Comparison of ENCODE assay signal across 8 cellular contexts in the genomic region with DNA sequence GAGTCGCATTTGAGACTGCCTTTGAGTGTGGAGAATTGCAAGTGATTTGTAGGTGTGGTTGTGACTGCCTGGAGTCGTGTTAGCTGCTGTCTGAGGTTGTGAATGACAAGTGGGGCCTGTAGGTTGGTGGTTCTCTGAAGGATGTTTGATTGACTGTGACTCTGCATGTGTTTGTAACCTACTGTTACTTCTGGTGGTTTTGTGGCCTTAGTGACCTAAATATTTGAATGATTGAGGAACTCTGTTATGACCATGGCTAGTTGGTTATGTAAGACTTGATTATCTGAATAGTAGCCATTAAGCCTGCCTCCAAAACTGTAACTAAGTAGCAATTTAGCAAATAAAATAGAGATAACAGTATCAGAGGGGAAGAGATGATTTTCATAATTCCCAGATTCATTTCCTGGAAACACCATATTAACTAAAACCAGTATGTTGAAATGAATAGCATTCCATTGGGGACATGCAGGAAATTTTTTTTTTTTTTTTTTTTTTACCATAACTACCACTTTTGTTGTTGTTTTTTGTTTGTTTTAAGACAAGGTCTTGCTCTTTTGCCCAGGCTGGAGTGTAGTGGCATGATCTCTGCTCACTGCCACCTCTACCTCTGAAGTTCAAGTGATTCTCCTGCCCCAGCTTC. TPM values are rescaled to one million over a fixed set of nuclear protein-coding genes. Genes with fewer than 3 reads are reported as not detected.
DNase-seq lines count a peak whose midpoint lies in the region; ATAC-seq and TF ChIP-seq lines count a peak whose summit lies in the region.

No MANE protein-coding gene starts in this region.

- H2AK5ac ChIP-seq in neuronal stem cell (ENCODE audit: low read depth, low read length) = no peak overlapping the region

- H3K4me1 Mint-ChIP-seq in activated T-cell treated with anti-CD3 and anti-CD28 coated beads, Interleukin-2, amount 50 U/mL, for 4 hours (ENCODE audit: low read depth) = peaks cover 23% of the 10 kb centered on the region
- H3K4me1 Mint-ChIP-seq in endothelial cell (ENCODE audit: unreplicated experiment) = peaks cover 10% of the 10 kb centered on the region

- TF ChIP-seq CTCF in OCI-LY3 (IDR thresholded peaks at IDR 0.05; ENCODE audit: low read depth, low read length) (no peak), endothelial cell (IDR thresholded peaks at IDR 0.05; ENCODE audit: unreplicated experiment) (no peak)

- no peak overlapping the region for H2BK120ac ChIP-seq in neuronal stem cell (ENCODE audit: low read depth, low read length)

- H3K4me2 ChIP-seq in OCI-LY3 (ENCODE audit: low read length) = peak overlapping the region; percentile 82
- peak overlapping the region; percentile 80 for H3K4me2 ChIP-seq in neuronal stem cell (ENCODE audit: insufficient read depth, low read length, poor library complexity, severe bottlenecking)

- H3K4me3 Mint-ChIP-seq in activated T-cell treated with anti-CD3 and anti-CD28 coated beads, Interleukin-2, amount 50 U/mL, for 4 hours = peak overlapping the region; percentile 87
- H3K4me3 Mint-ChIP-seq in endothelial cell (ENCODE audit: unreplicated experiment) = peak overlapping the region; percentile 98

- no peak overlapping the region for H3K4ac ChIP-seq in neuronal stem cell (ENCODE audit: low read length)

- peaks cover 32% of the 10 kb centered on the region for H3K36me3 Mint-ChIP-seq in activated T-cell treated with anti-CD3 and anti-CD28 coated beads, Interleukin-2, amount 50 U/mL, for 4 hours (ENCODE audit: insufficient read depth)
- peaks cover 41% of the 10 kb centered on the region for H3K36me3 Mint-ChIP-seq in endothelial cell (ENCODE audit: low read depth, unreplicated experiment)

- peak overlapping the region; percentile 75 for H3K9ac ChIP-seq in OCI-LY3 (ENCODE audit: low read length)
- H3K9ac ChIP-seq in neuronal stem cell (ENCODE audit: low read depth, low read length, poor library complexity) = no peak overlapping the region

- peak; percentile 6 to 7 for ATAC-seq in activated T-cell treated with anti-CD3 and anti-CD28 coated beads, Interleukin-2, amount 50 U/mL, for 4 hours
- no peak for ATAC-seq in GM19035 (IDR thresholded peaks at IDR 0.05; ENCODE audit: unreplicated experiment)

- no peak overlapping the region for H2BK15ac ChIP-seq in neuronal stem cell (ENCODE audit: low read length)

- H3K4me1 ChIP-seq in OCI-LY3 (ENCODE audit: low read length) (peaks cover 4% of the 10 kb centered on the region; the same call in 1 of the 2 replicates), neuronal stem cell (ENCODE audit: control insufficient read depth in 2 of 2, insufficient read depth in 1 of 2, low read depth in 1 of 2, low read length in 2 of 2) (peaks cover 3 to 10% of the 10 kb centered on the region in 2 donors)

- H3K27ac ChIP-seq in OCI-LY3 (ENCODE audit: low read length) (peak overlapping the region; percentile 57), neuronal stem cell (replicated peaks; ENCODE audit: low read length) (no peak overlapping the region)

- H3K9me3 Mint-ChIP-seq in activated T-cell treated with anti-CD3 and anti-CD28 coated beads, Interleukin-2, amount 50 U/mL, for 4 hours = peaks cover 16% of the 10 kb centered on the region
- H3K9me3 Mint-ChIP-seq in endothelial cell (ENCODE audit: unreplicated experiment) = peaks cover 3% of the 10 kb centered on the region

- H4K20me1 ChIP-seq in OCI-LY3 (ENCODE audit: insufficient read depth, low read length) = no peaks in the 10 kb centered on the region

- H2AFZ ChIP-seq in OCI-LY3 (ENCODE audit: low read depth, low read length) (peak overlapping the region; percentile 74), neuronal stem cell (ENCODE audit: low read length) (peak overlapping the region; percentile 99)

- H3K27me3 ChIP-seq in OCI-LY3 (ENCODE audit: low read depth, low read length) (no peaks in the 10 kb centered on the region), neuronal stem cell (ENCODE audit: control insufficient read depth in 3 of 3, insufficient read depth in 3 of 3, low read depth in 1 of 3, low read length in 3 of 3) (no peaks in the 10 kb centered on the region)

- no peak overlapping the region for H3K14ac ChIP-seq in neuronal stem cell (ENCODE audit: low read length)

- H3K23ac ChIP-seq in neuronal stem cell (ENCODE audit: low read depth, low read length, poor library complexity) = no peak overlapping the region

- no peak overlapping the region for H4K91ac ChIP-seq in neuronal stem cell (ENCODE audit: low read depth, low read length, poor library complexity)

- H3K27ac Mint-ChIP-seq in endothelial cell (ENCODE audit: unreplicated experiment) = peak overlapping the region; percentile 90

- peaks cover 35% of the 10 kb centered on the region for H3K79me2 ChIP-seq in OCI-LY3 (ENCODE audit: low read length)

- peaks cover 3% of the 10 kb centered on the region for H3K79me1 ChIP-seq in neuronal stem cell (ENCODE audit: low read depth, low read length)

- no peak overlapping the region for H2BK12ac ChIP-seq in neuronal stem cell (ENCODE audit: low read length)

- H4K8ac ChIP-seq in neuronal stem cell (ENCODE audit: low read depth, low read length) = no peak overlapping the region

- H3K18ac ChIP-seq in neuronal stem cell (ENCODE audit: low read length) = no peak overlapping the region

- WGBS in neuronal stem cell (ENCODE audit: extremely low coverage in 2 of 2, insufficient read length in 2 of 2, insufficient replicate concordance in 1 of 2), 2 donors = no CpG with 5 or more reads among the region's 2 CpGs

- H3K36me3 ChIP-seq in OCI-LY3 (replicated peaks; ENCODE audit: low read depth, low read length) = peaks cover 35% of the 10 kb centered on the region
- H3K36me3 ChIP-seq in neuronal stem cell (replicated peaks in 1 of 2; ENCODE audit: control insufficient read depth in 2 of 2, insufficient read depth in 2 of 2, low read length in 2 of 2) = peaks cover 6 to 46% of the 10 kb centered on the region in 2 donors

- peak overlapping the region; percentile 81 for H3K4me3 ChIP-seq in OCI-LY3 (ENCODE audit: low read length)
- H3K4me3 ChIP-seq in neuronal stem cell (ENCODE audit: low read length in 2 of 2) = peak overlapping the region; percentile 91 to 99

- no peak overlapping the region for H2BK5ac ChIP-seq in neuronal stem cell (ENCODE audit: low read length)

- H3K9me3 ChIP-seq in OCI-LY3 (ENCODE audit: insufficient read depth, low read length) (peaks cover 30% of the 10 kb centered on the region; the same call in 1 of the 2 replicates), neuronal stem cell (replicated peaks in 1 of 2; ENCODE audit: control insufficient read depth in 2 of 2, insufficient read depth in 1 of 2, low read depth in 1 of 2, low read length in 2 of 2) (peaks cover 0 to 47% of the 10 kb centered on the region in 2 donors)

- DNase-seq in activated T-cell treated with anti-CD3 and anti-CD28 coated beads, Interleukin-2, amount 50 U/mL, for 4 hours = no peak
- DNase-seq in activated T-cell treated with anti-CD3 and anti-CD28 coated beads, Interleukin-2, amount 50 U/mL, for 48 hours = no peak
- DNase-seq in endothelial cell (ENCODE audit: low spot score) (no peak), neuronal stem cell (ENCODE audit: low spot score) (peak; percentile 0), NCI-H748 treated with DMSO at 0.1 percent for 48 hours (lab: John Stamatoyannopoulos, UW) (no peak), NCI-H510A (lab: John Stamatoyannopoulos, UW) (no peak)

- no peaks in the 10 kb centered on the region for H3K27me3 Mint-ChIP-seq in activated T-cell treated with anti-CD3 and anti-CD28 coated beads, Interleukin-2, amount 50 U/mL, for 4 hours (ENCODE audit: low read depth)
- peaks cover 5% of the 10 kb centered on the region for H3K27me3 Mint-ChIP-seq in endothelial cell (ENCODE audit: unreplicated experiment)

RNA-seq across cellular contexts. Expression of a gene that starts 0.8 kb away (rescaled TPM):
- total RNA-seq in activated T-cell treated with anti-CD3 and anti-CD28 coated beads, Interleukin-2, amount 50 U/mL, for 4 hours = 1 to 10 TPM; 6.2 to 9.7 (median 6.5) TPM
- 12.5 TPM for total RNA-seq in endothelial cell (ENCODE audit: unreplicated experiment)
- 9.3 TPM for polyA plus RNA-seq in neuronal stem cell (2013, experiment 1 of 2)
- polyA plus RNA-seq in neuronal stem cell (2013, experiment 2 of 2) = 10.4 TPM

RNA-seq across cellular contexts. Expression of a gene that starts 32.9 kb away (rescaled TPM):
- total RNA-seq in activated T-cell treated with anti-CD3 and anti-CD28 coated beads, Interleukin-2, amount 50 U/mL, for 4 hours = 1 to 10 TPM; 8.9 to 9.9 (median 9.9) TPM
- 19.0 TPM for total RNA-seq in endothelial cell (ENCODE audit: unreplicated experiment)
- polyA plus RNA-seq in neuronal stem cell (2013, experiment 1 of 2) = 16.0 TPM
- polyA plus RNA-seq in neuronal stem cell (2013, experiment 2 of 2) = 16.6 TPM
